8 cellular contexts compared by ENCODE assay signal in genomic region chr18:49812321-49813070, GRCh38. TPM values are rescaled to one million over a fixed set of nuclear protein-coding genes. Genes with fewer than 3 reads are reported as not detected.
DNase-seq lines count a peak whose midpoint lies in the region; ATAC-seq and TF ChIP-seq lines count a peak whose summit lies in the region.

No MANE protein-coding gene starts in this region.

- H3K27ac ChIP-seq in CD4-positive, CD25-positive, alpha-beta regulatory T cell (ENCODE audit: insufficient read depth, low read length, poor library complexity, severe bottlenecking): peak overlapping the region; percentile 92
- H3K27ac ChIP-seq in HUES6 (ENCODE audit: low read depth, low read length): peak overlapping the region; percentile 94; the same call in 1 of the 2 replicates
- peak overlapping the region; percentile 91 to 96 for H3K27ac ChIP-seq in testis

- no peaks in the 10 kb centered on the region for H3K27me3 Mint-ChIP-seq in CD4-positive, CD25-positive, alpha-beta regulatory T cell

- peak overlapping the region; percentile 82 for H3K9ac ChIP-seq in HUES6 (ENCODE audit: low read length)

- no peaks in the 10 kb centered on the region for H3K36me3 ChIP-seq in CD4-positive, CD25-positive, alpha-beta regulatory T cell (ENCODE audit: control insufficient read depth, insufficient read depth, low read length)
- peaks cover 12% of the 10 kb centered on the region for H3K36me3 ChIP-seq in HUES6 (ENCODE audit: control insufficient read depth, insufficient read depth, low read length)
- H3K36me3 ChIP-seq in testis (ENCODE audit: low read depth, missing control alignments): no peaks in the 10 kb centered on the region

- ATAC-seq in CD4-positive, CD25-positive, alpha-beta regulatory T cell (ENCODE audit: low read depth in 2 of 2): no peak
- no peak for ATAC-seq in HG03521 (IDR thresholded peaks at IDR 0.05; ENCODE audit: unreplicated experiment)

- H3K36me3 Mint-ChIP-seq in CD4-positive, CD25-positive, alpha-beta regulatory T cell: peaks cover 21% of the 10 kb centered on the region

- H3K4me3 Mint-ChIP-seq in CD4-positive, CD25-positive, alpha-beta regulatory T cell: peak overlapping the region; percentile 91 to 99 (median 96)

- DNase-seq in CD4-positive, CD25-positive, alpha-beta regulatory T cell: no peak
- DNase-seq in amniotic stem cell (lab: John Stamatoyannopoulos, UW) (peak; percentile 15), left kidney (ENCODE audit: low read depth, low spot score) (peak; percentile 5), testis (no peak), cerebellum (ENCODE audit: low spot score) (no peak)
- no peak for DNase-seq in activated CD4-positive, alpha-beta T cell treated with anti-CD3 and anti-CD28 coated beads for 1 hour

- TF ChIP-seq POLR2A in testis (IDR thresholded peaks at IDR 0.05): no peak

- H3K27ac Mint-ChIP-seq in CD4-positive, CD25-positive, alpha-beta regulatory T cell: peak overlapping the region; percentile 27 to 99 (median 92)

- H3K4me1 Mint-ChIP-seq in CD4-positive, CD25-positive, alpha-beta regulatory T cell: peaks cover 31 to 60% (median 47%) of the 10 kb centered on the region in 4 donors

- peaks cover 35% of the 10 kb centered on the region for H3K4me1 ChIP-seq in CD4-positive, CD25-positive, alpha-beta regulatory T cell (ENCODE audit: control insufficient read depth, insufficient read depth, low read length, poor library complexity, severe bottlenecking)
- peaks cover 7% of the 10 kb centered on the region for H3K4me1 ChIP-seq in HUES6 (ENCODE audit: control insufficient read depth, insufficient read depth, low read length)
- H3K4me1 ChIP-seq in testis: no peaks in the 10 kb centered on the region

- WGBS in testis, 2 donors: 29 to 30% methylated on average over 14 of the region's 14 CpGs

- no peak for TF ChIP-seq CTCF in testis (IDR thresholded peaks at IDR 0.05)

- peak overlapping the region; percentile 90 for H3K4me3 ChIP-seq in CD4-positive, CD25-positive, alpha-beta regulatory T cell (ENCODE audit: low read depth, low read length)
- peak overlapping the region; percentile 80 for H3K4me3 ChIP-seq in HUES6 (ENCODE audit: low read depth, low read length)
- H3K4me3 ChIP-seq in testis: peak overlapping the region; percentile 78 to 79

- H3K9me3 ChIP-seq in CD4-positive, CD25-positive, alpha-beta regulatory T cell (ENCODE audit: control insufficient read depth in 2 of 2, low read length in 2 of 2): peaks cover 0 to 2% of the 10 kb centered on the region in 2 experiments
- H3K9me3 ChIP-seq in HUES6 (ENCODE audit: control insufficient read depth, insufficient read depth, low read depth, low read length) (peaks cover 35% of the 10 kb centered on the region), testis (no peaks in the 10 kb centered on the region)

- peaks cover 0 to 18% (median 8%) of the 10 kb centered on the region in 7 donors for H3K9me3 Mint-ChIP-seq in CD4-positive, CD25-positive, alpha-beta regulatory T cell

- no peaks in the 10 kb centered on the region for H3K27me3 ChIP-seq in CD4-positive, CD25-positive, alpha-beta regulatory T cell (ENCODE audit: control insufficient read depth, insufficient read depth, low read length)
- H3K27me3 ChIP-seq in HUES6 (ENCODE audit: control insufficient read depth, insufficient read depth, low read length) (no peaks in the 10 kb centered on the region), testis (no peaks in the 10 kb centered on the region)

- intact Hi-C loops in testis (cut with DNase I; ENCODE audit: low total_unique reads): no loop called here

RNA-seq across cellular contexts. Expression of gene ACAA2, which starts 0.8 kb away (rescaled TPM):
- 16.1 TPM for total RNA-seq in CD4-positive, CD25-positive, alpha-beta regulatory T cell
- 10 to 100 TPM; 68.7 to 91.9 (median 79.5) TPM for polyA plus RNA-seq in CD4-positive, CD25-positive, alpha-beta regulatory T cell
- total RNA-seq in testis (10 to 100 TPM; 42.2 to 48.7 TPM), cerebellum (24.6 TPM)
- polyA plus RNA-seq in testis (ENCODE audit: insufficient read depth, low read depth, low replicate concordance): 77.2 TPM

Comparison
In these comparisons a context has a peak if more than half of its experiments do, and no peak if none do; other contexts are left out.
1. DNase-seq: peak in amniotic stem cell (single experiment) and left kidney (single experiment); none in CD4-positive, CD25-positive, alpha-beta regulatory T cell (0 of 3), testis (single experiment), cerebellum (single experiment) and activated CD4-positive, alpha-beta T cell treated with anti-CD3 and anti-CD28 coated beads for 1 hour (single experiment).
2. Peak in every context shown above with its lines, with median percentiles within 50 percentile points of each other: H3K27ac ChIP-seq and H3K4me3 ChIP-seq.